Comparison of ENCODE assay signal across 16 cellular contexts in the genomic region with DNA sequence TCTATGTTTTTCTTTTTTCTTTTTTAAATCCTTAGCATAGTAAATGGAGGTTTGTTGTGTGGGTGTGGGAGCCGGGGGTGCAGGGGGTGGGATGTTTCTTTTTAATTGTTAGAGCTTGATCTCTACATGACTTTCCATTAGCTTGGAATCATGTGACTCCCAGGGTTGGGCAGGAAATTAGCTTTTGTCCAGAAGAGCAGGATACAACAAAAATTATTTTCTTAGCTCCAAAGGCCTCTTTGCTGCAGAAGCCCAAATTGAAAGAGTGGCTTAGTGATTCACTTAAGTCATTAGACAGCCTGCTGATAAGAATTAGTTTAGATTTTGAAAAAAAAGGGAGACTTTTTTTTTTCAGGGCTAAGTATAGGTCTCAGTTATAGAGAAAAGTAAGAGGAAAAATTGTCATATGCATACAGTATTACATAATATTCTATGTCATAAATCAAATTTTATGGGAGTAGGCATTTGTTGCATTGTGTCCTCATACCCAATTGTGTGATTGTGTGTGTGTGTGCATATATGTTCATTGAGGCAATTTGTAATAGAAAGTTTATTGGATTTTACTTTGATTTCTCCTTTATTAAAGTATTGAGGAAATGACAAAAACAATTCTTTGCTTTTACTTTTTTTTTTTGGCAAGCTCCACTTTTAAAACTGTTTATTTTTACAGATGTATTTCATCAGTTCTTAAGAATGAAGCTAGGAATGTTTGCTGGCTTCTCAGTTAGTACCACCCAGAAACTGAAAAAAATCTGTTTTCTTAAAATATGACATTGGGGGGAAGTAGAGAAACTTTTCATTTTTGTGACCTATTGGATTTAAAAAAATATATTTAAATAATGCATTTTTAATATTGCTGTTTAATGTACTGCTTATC. TPM values are rescaled to one million over a fixed set of nuclear protein-coding genes. Genes with fewer than 3 reads are reported as not detected.
A peak's percentile ranks its signal among the peaks of the same experiment; 100 is the strongest.
DNase-seq lines count a peak whose midpoint lies in the region; ATAC-seq and TF ChIP-seq lines count a peak whose summit lies in the region.
"Had no signal": no experiment of that assay in that cellular context is flagged by ENCODE, and none has a peak within 500 bp of the region (broad histone marks: within the 10 kb centered on the region; RNA-seq: fewer than 3 reads in every experiment).

No MANE protein-coding gene starts in this region.

- no peaks in the 10 kb centered on the region for H3K36me3 ChIP-seq in SJSA1

- peaks cover 3% of the 10 kb centered on the region; the same call in 1 of the 2 replicates for H3K9me3 ChIP-seq in SJSA1 (replicated peaks)

- no peak for TF ChIP-seq CTCF in AG09309 (IDR thresholded peaks at IDR 0.05; ENCODE audit: control insufficient read depth, insufficient read depth, low read depth, low read length, missing control alignments)

- H3K4me1 ChIP-seq in SJSA1 (replicated peaks), result peaks cover 62% of the 10 kb centered on the region

- no peak overlapping the region for H3K4me3 ChIP-seq in AG09309 (ENCODE audit: control insufficient read depth, low read depth, low read length)
- no peak overlapping the region for H3K4me3 ChIP-seq in SJSA1
- H3K4me3 ChIP-seq: GM12878 had no signal

- H3K27me3 ChIP-seq in SJSA1 (replicated peaks), result no peaks in the 10 kb centered on the region

- no peak for ATAC-seq in HG02588 (IDR thresholded peaks at IDR 0.05; ENCODE audit: unreplicated experiment)
- ATAC-seq in GM21723 (IDR thresholded peaks at IDR 0.05; ENCODE audit: unreplicated experiment), result no peak
- ATAC-seq in HG02759 (IDR thresholded peaks at IDR 0.05; ENCODE audit: unreplicated experiment), result no peak
- ATAC-seq: activated naive CD4-positive, alpha-beta T cell treated with anti-CD3 and anti-CD28 coated beads, Interleukin-2, amount 50 U/mL, for 72 hours; GM12878; stimulated activated effector memory CD8-positive, alpha-beta T cell treated with anti-CD3 and anti-CD28 coated beads, Interleukin-12 subunit alpha, Interleukin-12 subunit beta, amount 100 ng/mL, for 72 hours had no signal

- peak; percentile 16 for DNase-seq in AG09309 (ENCODE audit: low read depth)
- DNase-seq in SJSA1 (ENCODE audit: low read depth in 1 of 2, low spot score in 2 of 2), result peak in 1 of 2 experiments; percentile 70
- peak; percentile 40 for DNase-seq in fibroblast of the conjunctiva (ENCODE audit: low read depth)
- peak; percentile 32 for DNase-seq in non-pigmented ciliary epithelial cell (ENCODE audit: low read depth)
- no peak for DNase-seq in NCI-H1417 treated with DMSO at 0.1 percent for 48 hours (lab: John Stamatoyannopoulos, UW)
- DNase-seq: activated CD4-positive, alpha-beta T cell treated with anti-CD3 and anti-CD28 coated beads, Interleukin-2, amount 50 U/mL, for 1 hour; erythroblast; KBM-7; mammary epithelial cell; small intestine had no signal

- H3K27ac ChIP-seq in SJSA1, result peak overlapping the region; percentile 81

RNA-seq across cellular contexts. Expression of gene TSPYL6, which starts 47.4 kb away (rescaled TPM):
- not detected in 2 replicates for total RNA-seq in SJSA1 (2014; rRNA removed; shearing (Covaris generic))
- total RNA-seq: activated naive CD4-positive, alpha-beta T cell treated with anti-CD3 and anti-CD28 coated beads, Interleukin-2, amount 50 U/mL, for 72 hours; GM12878; mammary epithelial cell had no signal
